Comparison of ENCODE assay signal across 8 cellular contexts in the genomic region with DNA sequence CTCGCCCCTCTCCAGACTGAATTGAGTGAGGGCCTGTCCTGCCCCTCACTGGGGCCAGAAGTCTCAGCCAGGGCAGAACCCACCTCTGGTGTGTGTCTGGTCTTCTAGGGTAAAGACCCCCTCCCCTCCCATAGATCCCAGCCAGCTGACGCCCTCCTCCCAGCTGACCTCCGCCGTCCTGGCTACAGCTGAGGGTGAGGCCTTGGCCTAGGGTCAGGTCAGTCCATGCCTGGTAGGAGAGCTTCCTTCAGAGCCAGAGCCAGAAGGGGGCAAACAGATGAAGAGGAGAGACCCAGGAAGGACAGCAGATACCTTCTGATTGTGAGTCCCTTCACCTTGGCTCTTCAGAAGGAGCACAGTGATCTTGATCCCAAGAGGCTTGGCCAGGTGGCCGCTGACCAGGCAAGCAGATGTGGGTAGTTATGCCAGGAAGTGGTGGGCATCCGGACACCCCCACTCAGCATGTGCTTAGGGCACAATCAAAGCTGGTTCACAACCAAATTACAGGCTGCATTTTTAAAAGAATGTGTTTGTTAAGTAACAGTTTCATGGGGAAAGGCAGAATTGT. TPM values are rescaled to one million over a fixed set of nuclear protein-coding genes. Genes with fewer than 3 reads are reported as not detected.
DNase-seq lines count a peak whose midpoint lies in the region; ATAC-seq and TF ChIP-seq lines count a peak whose summit lies in the region.

No MANE protein-coding gene starts in this region.

- intact Hi-C loops in aorta (cut with DNase I): no loop called here

- CTCF ChIA-PET in RWPE1 (lab: Yijun Ruan, JAX): interaction anchor here (0.6 to 1.6 kb wide), 2 partner anchors 27 to 254 kb away, joined by 4 to 8 read pairs; no protein-coding TSS in a partner anchor

- DNase-seq in RWPE1 (ENCODE audit: low spot score) (no peak), EL (no peak), aorta (no peak), BE2C (no peak)
- DNase-seq in stimulated activated CD8-positive, alpha-beta memory T cell treated with anti-CD3 and anti-CD28 coated beads, Interleukin-4, amount 100 ng/mL, for 48 hours: peak; percentile 43

- H3K27me3 ChIP-seq in aorta (ENCODE audit: control insufficient read depth in 1 of 2, insufficient read depth in 2 of 2, low read length in 1 of 2): no peaks in the 10 kb centered on the region
- no peaks in the 10 kb centered on the region for H3K27me3 ChIP-seq in BE2C

- TF ChIP-seq CTCF in RWPE1 (conservative IDR thresholded peaks at IDR 0.05; ENCODE audit: low read depth): no peak
- TF ChIP-seq CTCF in BE2C (IDR thresholded peaks at IDR 0.05; ENCODE audit: low read depth, low read length): no peak

- no peaks in the 10 kb centered on the region for H3K9me3 ChIP-seq in aorta (ENCODE audit: control insufficient read depth, low read length)
- no peaks in the 10 kb centered on the region for H3K9me3 ChIP-seq in BE2C

- H3K36me3 ChIP-seq in aorta (ENCODE audit: control insufficient read depth in 1 of 2, insufficient read depth in 2 of 2, low read length in 1 of 2): no peaks in the 10 kb centered on the region
- H3K36me3 ChIP-seq in BE2C: no peaks in the 10 kb centered on the region

- peak; percentile 5 for ATAC-seq in GM19035 (IDR thresholded peaks at IDR 0.05; ENCODE audit: unreplicated experiment)
- peak; percentile 5 for ATAC-seq in esophagus mucosa
- ATAC-seq in aorta (ENCODE audit: low FRiP score): no peak
- no peak for ATAC-seq in GM21447 (IDR thresholded peaks at IDR 0.05; ENCODE audit: unreplicated experiment)

- WGBS in aorta, 2 donors: 75 to 77% methylated on average over 6 of the region's 6 CpGs

- H3K4me1 ChIP-seq in aorta (ENCODE audit: control insufficient read depth in 1 of 2, insufficient read depth in 2 of 2, low read length in 2 of 2) (peaks cover 2 to 5% of the 10 kb centered on the region in 2 donors), BE2C (peaks cover 23% of the 10 kb centered on the region)

- H3K4me3 ChIP-seq in aorta (ENCODE audit: low read length in 2 of 2): no peak overlapping the region
- H3K4me3 ChIP-seq in BE2C (ENCODE audit: low read depth, low read length): no peak overlapping the region

- H3K27ac ChIP-seq in RWPE1: peak overlapping the region; percentile 72
- peak overlapping the region in 1 of 2 donors; percentile 34 for H3K27ac ChIP-seq in aorta (ENCODE audit: low read depth in 1 of 2, low read length in 2 of 2)

- POLR2A ChIA-PET in RWPE1 (lab: Yijun Ruan, JAX; ENCODE audit: low non-redundant PET): no interaction called here

RNA-seq across cellular contexts. Expression of gene JADE2, which starts 29.8 kb away (rescaled TPM):
- total RNA-seq in esophagus mucosa: 12.9 TPM
- 10 to 100 TPM; 39.8 to 60.3 TPM for total RNA-seq in aorta
- polyA plus RNA-seq in aorta: 10 to 100 TPM in 1 of 2 donors, 1 to 10 TPM in 1; 6.1 to 11.7 TPM
- polyA plus RNA-seq in BE2C (2012; ENCODE audit: insufficient read depth, insufficient read length, low read depth): 14.7 TPM

Comparison
In these comparisons a context has a peak if more than half of its experiments do, and no peak if none do; other contexts are left out.
1. ATAC-seq: peak in GM19035 (single experiment) and esophagus mucosa (single experiment); none in aorta (single experiment) and GM21447 (single experiment).